Comparison of ENCODE assay signal across 8 cellular contexts in the genomic region with DNA sequence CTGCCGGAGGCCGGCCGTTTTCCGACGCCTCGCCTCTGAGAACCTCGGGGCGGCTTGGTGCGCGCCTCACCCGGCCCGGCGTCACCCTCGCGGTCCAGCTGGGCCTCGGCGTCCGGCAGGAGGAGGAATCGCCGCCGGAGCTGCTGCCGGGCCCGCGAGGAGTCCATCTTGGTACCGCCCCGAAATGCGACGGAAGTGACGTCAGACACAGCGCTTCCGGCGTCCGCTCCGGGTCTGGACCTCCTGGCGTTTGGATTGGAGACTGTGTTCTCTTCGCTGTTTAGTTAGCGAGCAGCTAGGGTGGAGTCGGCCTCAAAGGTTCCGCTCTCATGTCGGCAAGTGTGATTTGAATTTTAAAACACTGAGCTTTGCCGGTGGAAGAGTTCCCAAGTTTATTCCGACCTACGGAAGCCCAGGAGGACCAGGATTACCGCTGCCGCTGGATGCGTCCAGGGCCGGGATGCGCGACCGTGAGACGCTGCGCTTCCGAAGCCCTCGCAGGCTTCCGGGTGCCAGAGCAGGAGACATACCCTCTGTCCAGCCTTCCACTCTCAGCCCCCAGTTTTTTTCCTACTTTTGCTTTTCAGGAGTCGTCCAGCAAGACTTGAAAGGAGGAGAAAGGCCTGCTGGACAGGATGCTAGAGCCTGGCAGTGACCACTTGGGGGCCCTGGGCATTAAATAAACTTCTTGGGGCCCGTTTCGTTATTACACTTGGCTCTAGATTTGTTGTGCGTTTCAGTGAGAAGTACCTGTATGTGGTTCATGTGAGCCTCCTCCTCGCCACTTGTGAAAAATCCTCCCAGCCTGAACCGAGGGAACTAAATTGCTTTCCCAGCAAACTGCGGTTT. TPM values are rescaled to one million over a fixed set of nuclear protein-coding genes. Genes with fewer than 3 reads are reported as not detected.
DNase-seq lines count a peak whose midpoint lies in the region; ATAC-seq lines count a peak whose summit lies in the region.

A gene with protein sequence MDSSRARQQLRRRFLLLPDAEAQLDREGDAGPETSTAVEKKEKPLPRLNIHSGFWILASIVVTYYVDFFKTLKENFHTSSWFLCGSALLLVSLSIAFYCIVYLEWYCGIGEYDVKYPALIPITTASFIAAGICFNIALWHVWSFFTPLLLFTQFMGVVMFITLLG (minus strand): TSS at position 188 of the 849 bp plus-strand sequence. CDS start 21 bp downstream, at position 167.

- POLR2A ChIA-PET in activated CD8-positive, alpha-beta memory T cell treated with anti-CD3 and anti-CD28 coated beads for 36 hours (lab: Charles Lee), result interaction anchor here (1.0 to 1.2 kb wide), 2 partner anchors 7 to 188 kb away, joined by 3 to 11 read pairs; no protein-coding TSS in a partner anchor

- peaks cover 21% of the 10 kb centered on the region for H3K36me3 ChIP-seq in effector memory CD4-positive, alpha-beta T cell (ENCODE audit: control insufficient read depth, insufficient read depth, low read length)

- peak; percentile 98 for ATAC-seq in GM19463 (IDR thresholded peaks at IDR 0.05; ENCODE audit: unreplicated experiment)

- H3K4me1 ChIP-seq in effector memory CD4-positive, alpha-beta T cell (ENCODE audit: control insufficient read depth, insufficient read depth, low read length, poor library complexity, severe bottlenecking), result peaks cover 7% of the 10 kb centered on the region

- H3K27ac ChIP-seq in effector memory CD4-positive, alpha-beta T cell (ENCODE audit: insufficient read depth, low read length, poor library complexity, severe bottlenecking), result peak within 1 kb of the TSS; percentile 90

- peak; percentile 76 for DNase-seq in CMK (ENCODE audit: low read depth)
- DNase-seq in HPDE6-E6E7 (ENCODE audit: extremely low spot score), result peak; percentile 87
- DNase-seq in NK-92 treated with Interleukin-12 subunit alpha and Interleukin-12 subunit beta, amount 100 ng/mL, for 24 hours (lab: John Stamatoyannopoulos, UW), result peak; percentile 79
- peak; percentile 85 to 89 (median 85) for DNase-seq in effector memory CD4-positive, alpha-beta T cell
- DNase-seq in medulla oblongata (ENCODE audit: extremely low spot score), result peak; percentile 96
- peak; percentile 86 for DNase-seq in stimulated activated CD8-positive, alpha-beta memory T cell treated with anti-CD3 and anti-CD28 coated beads, Interleukin-12 subunit alpha, Interleukin-12 subunit beta, amount 100 ng/mL, for 1 hour (ENCODE audit: low read depth)

- H3K9me3 ChIP-seq in effector memory CD4-positive, alpha-beta T cell (ENCODE audit: control insufficient read depth, low read length), result no peaks in the 10 kb centered on the region

- no peaks in the 10 kb centered on the region for H3K27me3 ChIP-seq in effector memory CD4-positive, alpha-beta T cell (replicated peaks; ENCODE audit: control insufficient read depth, insufficient read depth, low read length, poor library complexity, severe bottlenecking)

- CTCF ChIA-PET in activated CD8-positive, alpha-beta memory T cell treated with anti-CD3 and anti-CD28 coated beads for 36 hours (lab: Charles Lee), result interaction anchor here (1.1 to 1.4 kb wide), 3 partner anchors 18 to 141 kb away, joined by 3 read pairs; no protein-coding TSS in a partner anchor

- peak within 1 kb of the TSS; percentile 92 for H3K4me3 ChIP-seq in effector memory CD4-positive, alpha-beta T cell (ENCODE audit: insufficient read depth, low read depth, low read length, poor library complexity, severe bottlenecking)

RNA-seq across cellular contexts. Expression of the gene that starts here (rescaled TPM):
- 10 to 100 TPM; 24.1 to 25.9 TPM for total RNA-seq in activated CD8-positive, alpha-beta memory T cell treated with anti-CD3 and anti-CD28 coated beads for 36 hours

Comparison
In these comparisons a context has a peak if more than half of its experiments do, and no peak if none do; other contexts are left out.
1. Peak in every context shown above with its lines: DNase-seq, ATAC-seq, H3K4me3 ChIP-seq and H3K27ac ChIP-seq.